In genomic region chr1:228152918-228153258, GRCh38 we compare ENCODE assay signal across 26 cellular contexts. TPM values are rescaled to one million over a fixed set of nuclear protein-coding genes. Genes with fewer than 3 reads are reported as not detected.
DNase-seq lines count a peak whose midpoint lies in the region; ATAC-seq and TF ChIP-seq lines count a peak whose summit lies in the region.
"Had no signal": no experiment of that assay in that cellular context is flagged by ENCODE, and none has a peak within 500 bp of the region (broad histone marks: within the 10 kb centered on the region; RNA-seq: fewer than 3 reads in every experiment).

No MANE protein-coding gene starts in this region.

- no peaks in the 10 kb centered on the region for H3K9me3 Mint-ChIP-seq in activated CD8-positive, alpha-beta T cell treated with anti-CD3 and anti-CD28 coated beads, Interleukin-2, amount 10 ng/mL, durations not matched to agents 7 days and 5 days (ENCODE audit: insufficient read depth)
- no peaks in the 10 kb centered on the region for H3K9me3 Mint-ChIP-seq in nephron progenitor cell
- H3K9me3 Mint-ChIP-seq: activated naive CD4-positive, alpha-beta T cell treated with anti-CD3 and anti-CD28 coated beads, Interleukin-2, amount 10 ng/mL, durations not matched to agents 7 days and 5 days had no signal

- H3K27me3 ChIP-seq in left ventricle myocardium inferior (ENCODE audit: low read depth) (no peaks in the 10 kb centered on the region), right atrium auricular region (no peaks in the 10 kb centered on the region)
- H3K27me3 ChIP-seq: suprapubic skin, vagina had no signal

- H3K36me3 Mint-ChIP-seq in activated CD8-positive, alpha-beta T cell treated with anti-CD3 and anti-CD28 coated beads, Interleukin-2, amount 10 ng/mL, durations not matched to agents 7 days and 5 days (ENCODE audit: low read depth): no peaks in the 10 kb centered on the region
- H3K36me3 Mint-ChIP-seq in nephron progenitor cell (ENCODE audit: low read depth): no peaks in the 10 kb centered on the region
- H3K36me3 Mint-ChIP-seq: activated naive CD4-positive, alpha-beta T cell treated with anti-CD3 and anti-CD28 coated beads, Interleukin-2, amount 10 ng/mL, durations not matched to agents 7 days and 5 days had no signal

- ATAC-seq in activated CD8-positive, alpha-beta T cell treated with anti-CD3 and anti-CD28 coated beads, Interleukin-2, amount 10 ng/mL, durations not matched to agents 7 days and 5 days: no peak
- no peak for ATAC-seq in HG03025 (IDR thresholded peaks at IDR 0.05; ENCODE audit: low FRiP score, unreplicated experiment)
- ATAC-seq: SK-N-SH treated with all-trans-retinoic acid at 6 μM for 48 hours had no signal

- TF ChIP-seq CTCF in left ventricle myocardium inferior (IDR thresholded peaks at IDR 0.05; ENCODE audit: borderline replicate concordance) (no peak), right atrium auricular region (IDR thresholded peaks at IDR 0.05) (no peak), nephron progenitor cell (IDR thresholded peaks at IDR 0.05) (no peak), GM10266 (IDR thresholded peaks at IDR 0.05; ENCODE audit: control insufficient read depth, insufficient read depth, low read depth, missing control alignments) (no peak)

- H3K27ac Mint-ChIP-seq in activated CD8-positive, alpha-beta T cell treated with anti-CD3 and anti-CD28 coated beads, Interleukin-2, amount 10 ng/mL, durations not matched to agents 7 days and 5 days: peak overlapping the region; percentile 68
- H3K27ac Mint-ChIP-seq in nephron progenitor cell: peak overlapping the region; percentile 48
- H3K27ac Mint-ChIP-seq: activated naive CD4-positive, alpha-beta T cell treated with anti-CD3 and anti-CD28 coated beads, Interleukin-2, amount 10 ng/mL, durations not matched to agents 7 days and 5 days had no signal

- H3K4me3 Mint-ChIP-seq in activated CD8-positive, alpha-beta T cell treated with anti-CD3 and anti-CD28 coated beads, Interleukin-2, amount 10 ng/mL, durations not matched to agents 7 days and 5 days: no peak overlapping the region
- no peak overlapping the region for H3K4me3 Mint-ChIP-seq in nephron progenitor cell
- H3K4me3 Mint-ChIP-seq: activated naive CD4-positive, alpha-beta T cell treated with anti-CD3 and anti-CD28 coated beads, Interleukin-2, amount 10 ng/mL, durations not matched to agents 7 days and 5 days had no signal

- CTCF ChIA-PET in activated CD8-positive, alpha-beta T cell treated with anti-CD3 and anti-CD28 coated beads, Interleukin-2, amount 10 ng/mL, durations not matched to agents 7 days and 5 days (lab: Charles Lee): interaction anchor here (0.6 to 1.5 kb wide), 2 partner anchors 13 to 369 kb away, joined by 3 to 4 read pairs; no protein-coding TSS in a partner anchor

- H3K36me3 ChIP-seq in left ventricle myocardium inferior: peaks cover 11% of the 10 kb centered on the region
- peaks cover 4% of the 10 kb centered on the region for H3K36me3 ChIP-seq in right atrium auricular region
- H3K36me3 ChIP-seq: vagina had no signal

- H3K27ac ChIP-seq in left ventricle myocardium inferior (replicated peaks) (no peak overlapping the region), right atrium auricular region (no peak overlapping the region)
- H3K27ac ChIP-seq: C4-2B, GM23248, suprapubic skin, vagina had no signal

- intact Hi-C loops in left ventricle myocardium inferior (cut with micrococcal nuclease): no loop called here

- DNase-seq in left ventricle myocardium inferior: peak; percentile 12
- no peak for DNase-seq in right atrium auricular region (ENCODE audit: low spot score)
- no peak for DNase-seq in activated CD8-positive, alpha-beta T cell treated with anti-CD3 and anti-CD28 coated beads, Interleukin-2, amount 10 ng/mL, durations not matched to agents 7 days and 5 days
- no peak for DNase-seq in nephron progenitor cell
- no peak for DNase-seq in GDM1 (lab: John Stamatoyannopoulos, UW)
- DNase-seq in GM10266 (ENCODE audit: extremely low spot score): no peak
- DNase-seq in DMS 273 (lab: John Stamatoyannopoulos, UW; ENCODE audit: unreplicated experiment): no peak
- DNase-seq: activated CD4-positive, alpha-beta T cell treated with anti-CD3 and anti-CD28 coated beads, Interleukin-2, amount 50 U/mL, for 4 hours; activated naive CD4-positive, alpha-beta T cell treated with anti-CD3 and anti-CD28 coated beads, Interleukin-2, amount 10 ng/mL, durations not matched to agents 7 days and 5 days; activated T-cell treated with anti-CD3 and anti-CD28 coated beads, Interleukin-2, amount 50 U/mL, for 48 hours; DMS 273 treated with DMSO at 0.1 percent for 48 hours; GM23248; kidney glomerular epithelial cell; mammary epithelial cell; NCI-H1105; NCI-H1930; NCI-H226; NCI-H748 treated with DMSO at 0.1 percent for 48 hours; nucleus accumbens; RPMI8226; small intestine had no signal

- no peaks in the 10 kb centered on the region for H3K27me3 Mint-ChIP-seq in activated CD8-positive, alpha-beta T cell treated with anti-CD3 and anti-CD28 coated beads, Interleukin-2, amount 10 ng/mL, durations not matched to agents 7 days and 5 days (ENCODE audit: low read depth)
- no peaks in the 10 kb centered on the region for H3K27me3 Mint-ChIP-seq in nephron progenitor cell (ENCODE audit: low read depth, poor library complexity)
- H3K27me3 Mint-ChIP-seq: activated naive CD4-positive, alpha-beta T cell treated with anti-CD3 and anti-CD28 coated beads, Interleukin-2, amount 10 ng/mL, durations not matched to agents 7 days and 5 days had no signal

- H3K9me3 ChIP-seq in left ventricle myocardium inferior (replicated peaks) (no peaks in the 10 kb centered on the region), right atrium auricular region (no peaks in the 10 kb centered on the region)
- H3K9me3 ChIP-seq: suprapubic skin, vagina had no signal

- POLR2A ChIA-PET in activated CD8-positive, alpha-beta T cell treated with anti-CD3 and anti-CD28 coated beads, Interleukin-2, amount 10 ng/mL, durations not matched to agents 7 days and 5 days (lab: Charles Lee): no interaction called here

- H3K4me1 ChIP-seq in left ventricle myocardium inferior (peaks cover 46% of the 10 kb centered on the region), right atrium auricular region (peaks cover 7 to 38% of the 10 kb centered on the region in 2 donors)

- peaks cover 40% of the 10 kb centered on the region for H3K4me1 Mint-ChIP-seq in activated CD8-positive, alpha-beta T cell treated with anti-CD3 and anti-CD28 coated beads, Interleukin-2, amount 10 ng/mL, durations not matched to agents 7 days and 5 days (ENCODE audit: low read depth)
- peaks cover 16% of the 10 kb centered on the region for H3K4me1 Mint-ChIP-seq in nephron progenitor cell

- no peak overlapping the region for H3K4me3 ChIP-seq in left ventricle myocardium inferior
- no peak overlapping the region for H3K4me3 ChIP-seq in right atrium auricular region
- H3K4me3 ChIP-seq: GM23248, suprapubic skin, vagina had no signal

RNA-seq across cellular contexts. Expression of gene GJC2, which starts 3.2 kb away (rescaled TPM):
- total RNA-seq in left ventricle myocardium inferior (1.0 TPM), right atrium auricular region (1 to 10 TPM in 1 of 2 donors, under 1 TPM in 1; 0.93 to 2.3 TPM)
- total RNA-seq in activated CD8-positive, alpha-beta T cell treated with anti-CD3 and anti-CD28 coated beads, Interleukin-2, amount 10 ng/mL, durations not matched to agents 7 days and 5 days: 1 to 10 TPM; 4.1 to 4.4 TPM

RNA-seq across cellular contexts. Expression of gene IBA57, which starts 12.7 kb away (rescaled TPM):
- 15.0 TPM for total RNA-seq in left ventricle myocardium inferior
- 1 to 10 TPM; 6.7 to 7.1 TPM for total RNA-seq in right atrium auricular region
- 1 to 10 TPM; 7.5 to 8.9 TPM for total RNA-seq in activated CD8-positive, alpha-beta T cell treated with anti-CD3 and anti-CD28 coated beads, Interleukin-2, amount 10 ng/mL, durations not matched to agents 7 days and 5 days

RNA-seq across cellular contexts. Expression of gene GUK1, which starts 12.8 kb away (rescaled TPM):
- total RNA-seq in left ventricle myocardium inferior: 150 TPM
- 100 to 1,000 TPM; 179 to 277 TPM for total RNA-seq in right atrium auricular region
- 100 to 1,000 TPM; 339 to 344 TPM for total RNA-seq in activated CD8-positive, alpha-beta T cell treated with anti-CD3 and anti-CD28 coated beads, Interleukin-2, amount 10 ng/mL, durations not matched to agents 7 days and 5 days

RNA-seq across cellular contexts. Expression of gene MRPL55, which starts 43.8 kb away (rescaled TPM):
- total RNA-seq in left ventricle myocardium inferior (51.0 TPM), right atrium auricular region (10 to 100 TPM; 76.6 to 81.2 TPM)
- total RNA-seq in activated CD8-positive, alpha-beta T cell treated with anti-CD3 and anti-CD28 coated beads, Interleukin-2, amount 10 ng/mL, durations not matched to agents 7 days and 5 days: 10 to 100 TPM; 51.1 to 60.7 TPM

RNA-seq across cellular contexts. Expression of gene C1orf35, which starts 49.8 kb away (rescaled TPM):
- total RNA-seq in left ventricle myocardium inferior (7.1 TPM), right atrium auricular region (1 to 10 TPM; 4.5 to 4.9 TPM)
- 10 to 100 TPM; 24.7 to 25.6 TPM for total RNA-seq in activated CD8-positive, alpha-beta T cell treated with anti-CD3 and anti-CD28 coated beads, Interleukin-2, amount 10 ng/mL, durations not matched to agents 7 days and 5 days
